In the genomic region with DNA sequence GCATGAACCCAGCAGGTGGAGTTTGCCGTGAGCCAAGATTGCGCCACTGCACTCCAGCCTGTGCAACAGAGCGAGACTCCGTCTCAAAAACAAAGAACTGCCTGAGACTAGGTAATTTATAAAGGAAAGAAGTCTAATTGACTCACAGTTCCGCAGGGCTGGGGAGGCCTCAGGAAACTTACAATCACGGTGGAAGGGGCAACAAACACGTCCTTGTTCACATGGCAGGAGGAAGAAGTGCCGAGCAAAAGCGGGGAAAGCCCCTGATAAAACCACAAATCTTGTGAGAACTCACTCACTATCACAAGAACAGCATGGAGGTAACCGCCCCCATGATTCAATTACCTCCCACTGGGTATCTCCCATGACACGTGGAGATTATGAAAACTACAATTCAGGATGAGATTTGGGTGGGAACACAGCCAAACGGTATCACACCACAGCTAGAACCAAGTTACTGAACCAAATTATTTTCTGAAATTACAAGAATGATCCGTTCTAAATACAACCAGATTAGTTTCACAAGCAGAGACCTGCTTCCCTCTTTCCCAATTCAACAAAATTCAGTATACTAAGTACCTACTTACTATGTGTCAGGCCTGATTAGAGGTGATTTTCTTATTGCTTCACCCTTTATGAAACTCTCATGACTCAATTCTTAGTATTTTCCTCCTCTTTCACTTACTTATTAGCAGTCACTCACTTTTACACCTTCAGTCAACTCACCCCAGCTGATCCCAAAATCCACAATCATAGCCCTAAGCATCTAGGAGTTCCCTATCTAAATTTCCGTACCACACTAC, we compare ENCODE assay signal across 8 cellular contexts. TPM values are rescaled to one million over a fixed set of nuclear protein-coding genes. Genes with fewer than 3 reads are reported as not detected.
DNase-seq lines count a peak whose midpoint lies in the region; ATAC-seq, FAIRE-seq and TF ChIP-seq lines count a peak whose summit lies in the region.

No MANE protein-coding gene starts in this region.

- H3K9me3 ChIP-seq in right cardiac atrium (ENCODE audit: control insufficient read depth, low read length) (no peaks in the 10 kb centered on the region), tibial artery (no peaks in the 10 kb centered on the region)

- H3K4me3 ChIP-seq in right cardiac atrium (ENCODE audit: low read length) (no peak overlapping the region), tibial artery (no peak overlapping the region)

- peak; percentile 91 for ATAC-seq in stimulated activated naive CD8-positive, alpha-beta T cell treated with anti-CD3 and anti-CD28 coated beads, Interleukin-15, Interleukin-2, amounts not matched to agents 100 U/mL and 50 U/mL, for 24 hours
- ATAC-seq in GM19324 (IDR thresholded peaks at IDR 0.05; ENCODE audit: low FRiP score, unreplicated experiment) (no peak), right cardiac atrium (no peak)

- WGBS in right cardiac atrium, result 72% methylated on average over 14 of the region's 14 CpGs

- no peak for DNase-seq in HTR-8/SVneo (ENCODE audit: insufficient read length, low spot score)
- peak; percentile 47 for DNase-seq in activated CD8-positive, alpha-beta memory T cell treated with anti-CD3 and anti-CD28 coated beads, Interleukin-2, amount 50 U/mL, for 4 hours
- DNase-seq in glomerular visceral epithelial cell (ENCODE audit: extremely low spot score), result peak; percentile 96
- DNase-seq in stimulated activated naive CD8-positive, alpha-beta T cell treated with anti-CD3 and anti-CD28 coated beads, Interleukin-15, Interleukin-2, amounts not matched to agents 100 U/mL and 50 U/mL, for 24 hours, result peak; percentile 68
- no peak for DNase-seq in NCI-H187 (lab: John Stamatoyannopoulos, UW)
- no peak for DNase-seq in right cardiac atrium
- no peak for DNase-seq in tibial artery

- FAIRE-seq in HTR-8/SVneo (lab: Jason Lieb, UNC), result peak; percentile 55

- TF ChIP-seq CTCF in tibial artery (IDR thresholded peaks at IDR 0.05), result no peak

- H3K36me3 ChIP-seq in tibial artery, result no peaks in the 10 kb centered on the region

- no peak overlapping the region for H3K27ac ChIP-seq in right cardiac atrium (ENCODE audit: low read length)
- H3K27ac ChIP-seq in tibial artery, result no peak overlapping the region

- H3K27me3 ChIP-seq in right cardiac atrium (ENCODE audit: control insufficient read depth, insufficient read depth), result no peaks in the 10 kb centered on the region
- H3K27me3 ChIP-seq in tibial artery, result no peaks in the 10 kb centered on the region

- H3K4me1 ChIP-seq in right cardiac atrium (ENCODE audit: control insufficient read depth, insufficient read depth, low read length) (no peaks in the 10 kb centered on the region), tibial artery (no peaks in the 10 kb centered on the region)

- intact Hi-C loops in right cardiac atrium (cut with DNase I) (no loop called here), tibial artery (cut with DNase I; ENCODE audit: low total_unique reads) (no loop called here)

RNA-seq across cellular contexts. Expression of a gene that starts 8.4 kb away (rescaled TPM):
- total RNA-seq in right cardiac atrium, result 10 to 100 TPM in 3 of 4 donors, 1 to 10 TPM in 1; 9.9 to 11.4 (median 10.8) TPM
- 8.1 TPM for polyA plus RNA-seq in right cardiac atrium

Comparison
In these comparisons a context has a peak if more than half of its experiments do, and no peak if none do; other contexts are left out.
1. DNase-seq: peak in activated CD8-positive, alpha-beta memory T cell treated with anti-CD3 and anti-CD28 coated beads, Interleukin-2, amount 50 U/mL, for 4 hours (single experiment), glomerular visceral epithelial cell (single experiment) and stimulated activated naive CD8-positive, alpha-beta T cell treated with anti-CD3 and anti-CD28 coated beads, Interleukin-15, Interleukin-2, amounts not matched to agents 100 U/mL and 50 U/mL, for 24 hours (single experiment); none in HTR-8/SVneo (single experiment), NCI-H187 (0 of 2), right cardiac atrium (0 of 3) and tibial artery (0 of 2).